2 cellular contexts compared by ENCODE assay signal in the genomic region with DNA sequence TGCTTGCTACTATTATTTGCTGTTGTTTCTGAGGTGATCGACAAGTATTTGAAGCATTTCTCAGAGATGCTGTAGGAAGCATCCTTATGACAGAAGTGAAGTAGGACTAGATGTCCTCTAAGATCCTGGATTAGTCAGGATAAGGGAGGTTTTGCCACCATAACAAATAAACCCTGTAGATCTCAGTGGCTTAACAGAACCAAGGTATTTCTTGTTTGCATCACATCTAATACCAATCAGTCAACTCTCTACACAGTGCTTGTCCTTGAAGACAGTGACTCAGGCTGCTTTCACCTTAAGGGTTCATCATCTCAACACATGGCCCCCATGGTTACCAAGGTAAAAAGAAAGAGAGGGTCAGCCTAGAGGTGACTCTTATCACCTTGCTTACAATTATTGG.
TF ChIP-seq lines count a peak whose summit lies in the region.

No MANE protein-coding gene starts in this region.

TF ChIP-seq in HepG2, 621 proteins besides CTCF, POLR2A, EP300 and RAD21:
- TF ChIP-seq FOXO1 (CRISPR knock-in tag; IDR thresholded peaks at IDR 0.05) (no peak), FOXK1 (CRISPR knock-in tag; IDR thresholded peaks at IDR 0.05; ENCODE audit: borderline replicate concordance, low read depth) (no peak), ZNF546 (CRISPR knock-in tag; conservative IDR thresholded peaks at IDR 0.05) (no peak), ZNF12 (CRISPR knock-in tag; IDR thresholded peaks at IDR 0.05) (peak; percentile 100)
- TF ChIP-seq, protein P1, sequence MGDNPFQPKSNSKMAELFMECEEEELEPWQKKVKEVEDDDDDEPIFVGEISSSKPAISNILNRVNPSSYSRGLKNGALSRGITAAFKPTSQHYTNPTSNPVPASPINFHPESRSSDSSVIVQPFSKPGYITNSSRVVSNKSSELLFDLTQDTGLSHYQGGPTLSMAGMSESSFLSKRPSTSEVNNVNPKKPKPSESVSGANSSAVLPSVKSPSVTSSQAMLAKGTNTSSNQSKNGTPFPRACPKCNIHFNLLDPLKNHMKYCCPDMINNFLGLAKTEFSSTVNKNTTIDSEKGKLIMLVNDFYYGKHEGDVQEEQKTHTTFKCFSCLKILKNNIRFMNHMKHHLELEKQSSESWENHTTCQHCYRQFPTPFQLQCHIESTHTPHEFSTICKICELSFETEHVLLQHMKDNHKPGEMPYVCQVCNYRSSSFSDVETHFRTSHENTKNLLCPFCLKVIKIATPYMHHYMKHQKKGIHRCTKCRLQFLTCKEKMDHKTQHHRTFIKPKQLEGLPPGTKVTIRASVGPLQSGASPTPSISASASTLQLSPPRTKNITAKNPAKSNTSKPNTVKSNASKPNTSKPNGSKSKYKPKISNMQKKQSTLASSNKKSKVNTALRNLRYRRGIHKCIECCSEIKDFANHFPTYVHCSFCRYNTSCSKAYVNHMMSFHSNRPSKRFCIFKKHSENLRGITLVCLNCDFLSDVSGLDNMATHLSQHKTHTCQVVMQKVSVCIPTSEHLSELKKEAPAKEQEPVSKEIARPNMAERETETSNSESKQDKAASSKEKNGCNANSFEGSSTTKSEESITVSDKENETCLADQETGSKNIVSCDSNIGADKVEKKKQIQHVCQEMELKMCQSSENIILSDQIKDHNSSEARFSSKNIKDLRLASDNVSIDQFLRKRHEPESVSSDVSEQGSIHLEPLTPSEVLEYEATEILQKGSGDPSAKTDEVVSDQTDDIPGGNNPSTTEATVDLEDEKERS (CRISPR knock-in tag; IDR thresholded peaks at IDR 0.05): peak; percentile 61; the same call in 1 of the 2 replicates
TF ChIP-seq in HepG2: peak in this region for 2.

TF ChIP-seq in A549, 52 proteins besides CTCF, POLR2A, EP300 and RAD21:
- TF ChIP-seq, protein P2, sequence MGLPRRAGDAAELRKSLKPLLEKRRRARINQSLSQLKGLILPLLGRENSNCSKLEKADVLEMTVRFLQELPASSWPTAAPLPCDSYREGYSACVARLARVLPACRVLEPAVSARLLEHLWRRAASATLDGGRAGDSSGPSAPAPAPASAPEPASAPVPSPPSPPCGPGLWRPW (IDR thresholded peaks at IDR 0.05): no peak
- TF ChIP-seq HOXA7 (CRISPR knock-in tag; IDR thresholded peaks at IDR 0.05) (no peak), SMC3 (IDR thresholded peaks at IDR 0.05) (no peak), KDM1A (IDR thresholded peaks at IDR 0.05; ENCODE audit: low read depth) (no peak), KDM5A (IDR thresholded peaks at IDR 0.05) (no peak)
- TF ChIP-seq, protein P3, sequence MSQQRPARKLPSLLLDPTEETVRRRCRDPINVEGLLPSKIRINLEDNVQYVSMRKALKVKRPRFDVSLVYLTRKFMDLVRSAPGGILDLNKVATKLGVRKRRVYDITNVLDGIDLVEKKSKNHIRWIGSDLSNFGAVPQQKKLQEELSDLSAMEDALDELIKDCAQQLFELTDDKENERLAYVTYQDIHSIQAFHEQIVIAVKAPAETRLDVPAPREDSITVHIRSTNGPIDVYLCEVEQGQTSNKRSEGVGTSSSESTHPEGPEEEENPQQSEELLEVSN (IDR thresholded peaks at IDR 0.05; ENCODE audit: borderline replicate concordance, low read depth): no peak
- TF ChIP-seq, protein P4, sequence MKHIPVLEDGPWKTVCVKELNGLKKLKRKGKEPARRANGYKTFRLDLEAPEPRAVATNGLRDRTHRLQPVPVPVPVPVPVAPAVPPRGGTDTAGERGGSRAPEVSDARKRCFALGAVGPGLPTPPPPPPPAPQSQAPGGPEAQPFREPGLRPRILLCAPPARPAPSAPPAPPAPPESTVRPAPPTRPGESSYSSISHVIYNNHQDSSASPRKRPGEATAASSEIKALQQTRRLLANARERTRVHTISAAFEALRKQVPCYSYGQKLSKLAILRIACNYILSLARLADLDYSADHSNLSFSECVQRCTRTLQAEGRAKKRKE (CRISPR knock-in tag; IDR thresholded peaks at IDR 0.05; ENCODE audit: low read depth): no peak
TF ChIP-seq in A549: peak in this region for 0.
